1 cellular context compared by ENCODE assay signal in genomic region chr12:98696036-98696646, GRCh38.
TF ChIP-seq lines count a peak whose summit lies in the region.

No MANE protein-coding gene starts in this region.

TF ChIP-seq in HEK293, 187 proteins besides CTCF, POLR2A, EP300 and RAD21:
- TF ChIP-seq, protein P1, sequence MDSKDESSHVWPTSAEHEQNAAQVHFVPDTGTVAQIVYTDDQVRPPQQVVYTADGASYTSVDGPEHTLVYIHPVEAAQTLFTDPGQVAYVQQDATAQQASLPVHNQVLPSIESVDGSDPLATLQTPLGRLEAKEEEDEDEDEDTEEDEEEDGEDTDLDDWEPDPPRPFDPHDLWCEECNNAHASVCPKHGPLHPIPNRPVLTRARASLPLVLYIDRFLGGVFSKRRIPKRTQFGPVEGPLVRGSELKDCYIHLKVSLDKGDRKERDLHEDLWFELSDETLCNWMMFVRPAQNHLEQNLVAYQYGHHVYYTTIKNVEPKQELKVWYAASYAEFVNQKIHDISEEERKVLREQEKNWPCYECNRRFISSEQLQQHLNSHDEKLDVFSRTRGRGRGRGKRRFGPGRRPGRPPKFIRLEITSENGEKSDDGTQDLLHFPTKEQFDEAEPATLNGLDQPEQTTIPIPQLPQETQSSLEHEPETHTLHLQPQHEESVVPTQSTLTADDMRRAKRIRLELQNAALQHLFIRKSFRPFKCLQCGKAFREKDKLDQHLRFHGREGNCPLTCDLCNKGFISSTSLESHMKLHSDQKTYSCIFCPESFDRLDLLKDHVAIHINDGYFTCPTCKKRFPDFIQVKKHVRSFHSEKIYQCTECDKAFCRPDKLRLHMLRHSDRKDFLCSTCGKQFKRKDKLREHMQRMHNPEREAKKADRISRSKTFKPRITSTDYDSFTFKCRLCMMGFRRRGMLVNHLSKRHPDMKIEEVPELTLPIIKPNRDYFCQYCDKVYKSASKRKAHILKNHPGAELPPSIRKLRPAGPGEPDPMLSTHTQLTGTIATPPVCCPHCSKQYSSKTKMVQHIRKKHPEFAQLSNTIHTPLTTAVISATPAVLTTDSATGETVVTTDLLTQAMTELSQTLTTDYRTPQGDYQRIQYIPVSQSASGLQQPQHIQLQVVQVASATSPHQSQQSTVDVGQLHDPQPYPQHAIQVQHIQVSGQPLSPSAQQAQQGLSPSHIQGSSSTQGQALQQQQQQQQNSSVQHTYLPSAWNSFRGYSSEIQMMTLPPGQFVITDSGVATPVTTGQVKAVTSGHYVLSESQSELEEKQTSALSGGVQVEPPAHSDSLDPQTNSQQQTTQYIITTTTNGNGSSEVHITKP (tag by site-specific recombination; IDR thresholded peaks at IDR 0.05) = peak; percentile 91
- TF ChIP-seq, protein P2, sequence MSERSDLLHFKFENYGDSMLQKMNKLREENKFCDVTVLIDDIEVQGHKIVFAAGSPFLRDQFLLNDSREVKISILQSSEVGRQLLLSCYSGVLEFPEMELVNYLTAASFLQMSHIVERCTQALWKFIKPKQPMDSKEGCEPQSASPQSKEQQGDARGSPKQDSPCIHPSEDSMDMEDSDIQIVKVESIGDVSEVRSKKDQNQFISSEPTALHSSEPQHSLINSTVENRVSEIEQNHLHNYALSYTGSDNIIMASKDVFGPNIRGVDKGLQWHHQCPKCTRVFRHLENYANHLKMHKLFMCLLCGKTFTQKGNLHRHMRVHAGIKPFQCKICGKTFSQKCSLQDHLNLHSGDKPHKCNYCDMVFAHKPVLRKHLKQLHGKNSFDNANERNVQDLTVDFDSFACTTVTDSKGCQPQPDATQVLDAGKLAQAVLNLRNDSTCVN (tag by site-specific recombination; optimal IDR thresholded peaks at IDR 0.05) = no peak
- TF ChIP-seq, protein P3, sequence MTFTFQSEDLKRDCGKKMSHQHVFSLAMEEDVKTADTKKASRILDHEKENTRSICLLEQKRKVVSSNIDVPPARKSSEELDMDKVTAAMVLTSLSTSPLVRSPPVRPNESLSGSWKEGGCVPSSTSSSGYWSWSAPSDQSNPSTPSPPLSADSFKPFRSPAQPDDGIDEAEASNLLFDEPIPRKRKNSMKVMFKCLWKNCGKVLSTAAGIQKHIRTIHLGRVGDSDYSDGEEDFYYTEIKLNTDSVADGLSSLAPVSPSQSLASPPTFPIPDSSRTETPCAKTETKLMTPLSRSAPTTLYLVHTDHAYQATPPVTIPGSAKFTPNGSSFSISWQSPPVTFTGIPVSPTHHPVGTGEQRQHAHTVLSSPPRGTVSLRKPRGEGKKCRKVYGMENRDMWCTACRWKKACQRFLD (tag by site-specific recombination; IDR thresholded peaks at IDR 0.05) = no peak
- no peak for TF ChIP-seq PRDM1 (tag by site-specific recombination; IDR thresholded peaks at IDR 0.05)
- no peak for TF ChIP-seq SETDB1 (IDR thresholded peaks at IDR 0.05; ENCODE audit: insufficient read length, low read length)
- TF ChIP-seq ZNF580 (tag by site-specific recombination; IDR thresholded peaks at IDR 0.05) = no peak
- no peak for TF ChIP-seq ZNF48 (tag by site-specific recombination; IDR thresholded peaks at IDR 0.05)
- peak; percentile 48 for TF ChIP-seq KLF9 (tag by site-specific recombination; IDR thresholded peaks at IDR 0.05; ENCODE audit: low read depth)
- TF ChIP-seq, protein P4, sequence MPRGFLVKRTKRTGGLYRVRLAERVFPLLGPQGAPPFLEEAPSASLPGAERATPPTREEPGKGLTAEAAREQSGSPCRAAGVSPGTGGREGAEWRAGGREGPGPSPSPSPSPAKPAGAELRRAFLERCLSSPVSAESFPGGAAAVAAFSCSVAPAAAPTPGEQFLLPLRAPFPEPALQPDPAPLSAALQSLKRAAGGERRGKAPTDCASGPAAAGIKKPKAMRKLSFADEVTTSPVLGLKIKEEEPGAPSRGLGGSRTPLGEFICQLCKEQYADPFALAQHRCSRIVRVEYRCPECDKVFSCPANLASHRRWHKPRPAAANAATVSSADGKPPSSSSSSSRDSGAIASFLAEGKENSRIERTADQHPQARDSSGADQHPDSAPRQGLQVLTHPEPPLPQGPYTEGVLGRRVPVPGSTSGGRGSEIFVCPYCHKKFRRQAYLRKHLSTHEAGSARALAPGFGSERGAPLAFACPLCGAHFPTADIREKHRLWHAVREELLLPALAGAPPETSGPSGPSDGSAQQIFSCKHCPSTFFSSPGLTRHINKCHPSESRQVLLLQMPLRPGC (tag by site-specific recombination; IDR thresholded peaks at IDR 0.05) = no peak
- no peak for TF ChIP-seq ZBTB7A (tag by site-specific recombination; IDR thresholded peaks at IDR 0.05; ENCODE audit: low read depth)
- no peak for TF ChIP-seq ZBTB8A (tag by site-specific recombination; IDR thresholded peaks at IDR 0.05)
- TF ChIP-seq, protein P5, sequence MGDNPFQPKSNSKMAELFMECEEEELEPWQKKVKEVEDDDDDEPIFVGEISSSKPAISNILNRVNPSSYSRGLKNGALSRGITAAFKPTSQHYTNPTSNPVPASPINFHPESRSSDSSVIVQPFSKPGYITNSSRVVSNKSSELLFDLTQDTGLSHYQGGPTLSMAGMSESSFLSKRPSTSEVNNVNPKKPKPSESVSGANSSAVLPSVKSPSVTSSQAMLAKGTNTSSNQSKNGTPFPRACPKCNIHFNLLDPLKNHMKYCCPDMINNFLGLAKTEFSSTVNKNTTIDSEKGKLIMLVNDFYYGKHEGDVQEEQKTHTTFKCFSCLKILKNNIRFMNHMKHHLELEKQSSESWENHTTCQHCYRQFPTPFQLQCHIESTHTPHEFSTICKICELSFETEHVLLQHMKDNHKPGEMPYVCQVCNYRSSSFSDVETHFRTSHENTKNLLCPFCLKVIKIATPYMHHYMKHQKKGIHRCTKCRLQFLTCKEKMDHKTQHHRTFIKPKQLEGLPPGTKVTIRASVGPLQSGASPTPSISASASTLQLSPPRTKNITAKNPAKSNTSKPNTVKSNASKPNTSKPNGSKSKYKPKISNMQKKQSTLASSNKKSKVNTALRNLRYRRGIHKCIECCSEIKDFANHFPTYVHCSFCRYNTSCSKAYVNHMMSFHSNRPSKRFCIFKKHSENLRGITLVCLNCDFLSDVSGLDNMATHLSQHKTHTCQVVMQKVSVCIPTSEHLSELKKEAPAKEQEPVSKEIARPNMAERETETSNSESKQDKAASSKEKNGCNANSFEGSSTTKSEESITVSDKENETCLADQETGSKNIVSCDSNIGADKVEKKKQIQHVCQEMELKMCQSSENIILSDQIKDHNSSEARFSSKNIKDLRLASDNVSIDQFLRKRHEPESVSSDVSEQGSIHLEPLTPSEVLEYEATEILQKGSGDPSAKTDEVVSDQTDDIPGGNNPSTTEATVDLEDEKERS (tag by site-specific recombination; IDR thresholded peaks at IDR 0.05) = no peak
- peak; percentile 69 for TF ChIP-seq ZIC2 (tag by site-specific recombination; IDR thresholded peaks at IDR 0.05)
- TF ChIP-seq ZXDB (tag by site-specific recombination; IDR thresholded peaks at IDR 0.05) = no peak
- no peak for TF ChIP-seq SP2 (tag by site-specific recombination; IDR thresholded peaks at IDR 0.05)
- no peak for TF ChIP-seq ZNF175 (tag by site-specific recombination; IDR thresholded peaks at IDR 0.05)
- TF ChIP-seq GLIS2 (tag by site-specific recombination; IDR thresholded peaks at IDR 0.05) = no peak
- TF ChIP-seq, protein P6, sequence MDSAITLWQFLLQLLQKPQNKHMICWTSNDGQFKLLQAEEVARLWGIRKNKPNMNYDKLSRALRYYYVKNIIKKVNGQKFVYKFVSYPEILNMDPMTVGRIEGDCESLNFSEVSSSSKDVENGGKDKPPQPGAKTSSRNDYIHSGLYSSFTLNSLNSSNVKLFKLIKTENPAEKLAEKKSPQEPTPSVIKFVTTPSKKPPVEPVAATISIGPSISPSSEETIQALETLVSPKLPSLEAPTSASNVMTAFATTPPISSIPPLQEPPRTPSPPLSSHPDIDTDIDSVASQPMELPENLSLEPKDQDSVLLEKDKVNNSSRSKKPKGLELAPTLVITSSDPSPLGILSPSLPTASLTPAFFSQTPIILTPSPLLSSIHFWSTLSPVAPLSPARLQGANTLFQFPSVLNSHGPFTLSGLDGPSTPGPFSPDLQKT (IDR thresholded peaks at IDR 0.05; ENCODE audit: borderline replicate concordance, low read depth, low read length) = no peak
- no peak for TF ChIP-seq ZNF341 (tag by site-specific recombination; IDR thresholded peaks at IDR 0.05; ENCODE audit: low read depth)
- TF ChIP-seq HOXC10 (CRISPR knock-in tag; IDR thresholded peaks at IDR 0.05) = no peak
- TF ChIP-seq ZNF10 (tag by site-specific recombination; IDR thresholded peaks at IDR 0.05) = peak; percentile 92
- no peak for TF ChIP-seq ZBTB48 (tag by site-specific recombination; IDR thresholded peaks at IDR 0.05)
- peak; percentile 59; the same call in 1 of the 2 replicates for TF ChIP-seq SP7 (tag by site-specific recombination; IDR thresholded peaks at IDR 0.05)
- TF ChIP-seq ZNF510 (tag by site-specific recombination; IDR thresholded peaks at IDR 0.05; ENCODE audit: insufficient replicate concordance) = no peak
- no peak for TF ChIP-seq ZNF623 (tag by site-specific recombination; IDR thresholded peaks at IDR 0.05)
- TF ChIP-seq ZNF558 (tag by site-specific recombination; IDR thresholded peaks at IDR 0.05) = no peak
- TF ChIP-seq KLF16 (tag by site-specific recombination; IDR thresholded peaks at IDR 0.05) = no peak
- TF ChIP-seq ZNF19 (tag by site-specific recombination; IDR thresholded peaks at IDR 0.05; ENCODE audit: low read depth) = no peak
- no peak for TF ChIP-seq ZNF626 (tag by site-specific recombination; IDR thresholded peaks at IDR 0.05)
- no peak for TF ChIP-seq GLIS1 (tag by site-specific recombination; IDR thresholded peaks at IDR 0.05)
- TF ChIP-seq ZNF792 (tag by site-specific recombination; IDR thresholded peaks at IDR 0.05) = no peak
